In the genomic region with DNA sequence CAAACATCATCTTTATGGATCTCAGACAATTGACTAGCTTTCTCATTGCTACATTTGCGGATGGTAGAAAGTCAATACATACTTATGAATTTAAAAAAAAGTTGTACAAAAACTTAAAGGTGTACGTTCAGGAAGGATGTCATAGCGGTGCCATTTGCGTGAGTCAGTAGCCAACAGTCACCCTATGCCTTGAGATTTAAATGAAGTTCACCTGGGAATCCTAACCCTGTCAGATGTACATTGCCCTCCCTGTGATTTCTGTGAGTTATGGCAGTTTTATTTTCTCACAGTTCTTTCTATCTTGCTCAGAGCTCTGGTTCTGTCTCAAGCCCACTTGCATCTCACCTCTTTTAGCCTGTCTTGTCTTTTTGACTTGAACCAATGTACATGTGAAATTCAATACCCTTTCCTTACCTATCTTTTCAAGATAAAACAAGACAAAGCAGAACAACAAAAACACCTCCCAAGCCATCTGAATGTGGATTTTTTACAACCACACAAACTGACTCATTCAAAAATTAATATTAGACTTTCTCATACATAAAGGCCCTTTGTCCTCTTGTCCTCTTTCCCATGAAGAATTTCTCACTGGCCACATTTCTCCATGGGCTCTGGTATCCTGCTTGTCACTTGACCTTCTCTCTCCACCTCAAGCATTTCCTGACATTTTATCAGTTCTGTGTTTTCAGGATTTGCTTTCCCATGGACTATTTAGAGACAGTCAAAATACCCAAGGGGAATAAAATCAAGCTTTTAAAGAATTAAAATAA, we compare ENCODE assay signal across 1 cellular context.
TF ChIP-seq lines count a peak whose summit lies in the region.

No MANE protein-coding gene starts in this region.

TF ChIP-seq in IMR-90, 13 proteins besides CTCF, POLR2A, EP300 and RAD21:
- TF ChIP-seq MAZ (IDR thresholded peaks at IDR 0.05; ENCODE audit: borderline replicate concordance, low read depth, low read length) = no peak
- no peak for TF ChIP-seq CEBPB (IDR thresholded peaks at IDR 0.05; ENCODE audit: low read depth, low read length)
- TF ChIP-seq BHLHE40 (IDR thresholded peaks at IDR 0.05; ENCODE audit: low read depth, low read length) = no peak
- TF ChIP-seq RFX5 (IDR thresholded peaks at IDR 0.05; ENCODE audit: low read depth, low read length) = no peak
- no peak for TF ChIP-seq MXI1 (IDR thresholded peaks at IDR 0.05; ENCODE audit: borderline replicate concordance, low read depth, low read length)
- TF ChIP-seq NFE2L2 (IDR thresholded peaks at IDR 0.05; ENCODE audit: low read depth, low read length) = no peak
- TF ChIP-seq SMC3 (IDR thresholded peaks at IDR 0.05; ENCODE audit: low read depth, low read length) = no peak
- no peak for TF ChIP-seq RCOR1 (IDR thresholded peaks at IDR 0.05; ENCODE audit: insufficient replicate concordance, low read length)
- TF ChIP-seq MAFK (IDR thresholded peaks at IDR 0.05; ENCODE audit: low read depth, low read length) = no peak
- TF ChIP-seq FOS (IDR thresholded peaks at IDR 0.05; ENCODE audit: low read depth, low read length) = no peak
- TF ChIP-seq CHD1 (IDR thresholded peaks at IDR 0.05; ENCODE audit: low read depth, low read length) = no peak
- TF ChIP-seq, protein P1, sequence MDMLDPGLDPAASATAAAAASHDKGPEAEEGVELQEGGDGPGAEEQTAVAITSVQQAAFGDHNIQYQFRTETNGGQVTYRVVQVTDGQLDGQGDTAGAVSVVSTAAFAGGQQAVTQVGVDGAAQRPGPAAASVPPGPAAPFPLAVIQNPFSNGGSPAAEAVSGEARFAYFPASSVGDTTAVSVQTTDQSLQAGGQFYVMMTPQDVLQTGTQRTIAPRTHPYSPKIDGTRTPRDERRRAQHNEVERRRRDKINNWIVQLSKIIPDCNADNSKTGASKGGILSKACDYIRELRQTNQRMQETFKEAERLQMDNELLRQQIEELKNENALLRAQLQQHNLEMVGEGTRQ (IDR thresholded peaks at IDR 0.05; ENCODE audit: low read depth, low read length) = no peak
- TF ChIP-seq, protein P2, sequence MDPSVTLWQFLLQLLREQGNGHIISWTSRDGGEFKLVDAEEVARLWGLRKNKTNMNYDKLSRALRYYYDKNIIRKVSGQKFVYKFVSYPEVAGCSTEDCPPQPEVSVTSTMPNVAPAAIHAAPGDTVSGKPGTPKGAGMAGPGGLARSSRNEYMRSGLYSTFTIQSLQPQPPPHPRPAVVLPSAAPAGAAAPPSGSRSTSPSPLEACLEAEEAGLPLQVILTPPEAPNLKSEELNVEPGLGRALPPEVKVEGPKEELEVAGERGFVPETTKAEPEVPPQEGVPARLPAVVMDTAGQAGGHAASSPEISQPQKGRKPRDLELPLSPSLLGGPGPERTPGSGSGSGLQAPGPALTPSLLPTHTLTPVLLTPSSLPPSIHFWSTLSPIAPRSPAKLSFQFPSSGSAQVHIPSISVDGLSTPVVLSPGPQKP (IDR thresholded peaks at IDR 0.05; ENCODE audit: borderline replicate concordance, low read depth, low read length) = no peak
TF ChIP-seq in IMR-90: peak in this region for 0.
